Comparison of ENCODE assay signal across 8 cellular contexts in genomic region chr1:234111458-234112142, GRCh38.
DNase-seq lines count a peak whose midpoint lies in the region; ATAC-seq and TF ChIP-seq lines count a peak whose summit lies in the region.

No MANE protein-coding gene starts in this region.

- no peaks in the 10 kb centered on the region for H3K9me3 ChIP-seq in BE2C
- H3K9me3 ChIP-seq in adipocyte (ENCODE audit: control insufficient read depth, low read length), result no peaks in the 10 kb centered on the region

- no peak overlapping the region for H3K9ac ChIP-seq in adipocyte (ENCODE audit: low read length)

- no peaks in the 10 kb centered on the region for H3K36me3 ChIP-seq in BE2C
- no peaks in the 10 kb centered on the region for H3K36me3 ChIP-seq in adipocyte (ENCODE audit: control insufficient read depth, insufficient read depth, low read length, severe bottlenecking)

- H3K4me1 ChIP-seq in BE2C (no peaks in the 10 kb centered on the region), adipocyte (ENCODE audit: control insufficient read depth, insufficient read depth, low read length) (no peaks in the 10 kb centered on the region)

- TF ChIP-seq CTCF in BE2C (IDR thresholded peaks at IDR 0.05; ENCODE audit: low read depth, low read length), result peak; percentile 52

- ATAC-seq in GM21381 (IDR thresholded peaks at IDR 0.05; ENCODE audit: unreplicated experiment), result no peak

- H3K27me3 ChIP-seq in BE2C, result peaks cover 11% of the 10 kb centered on the region
- H3K27me3 ChIP-seq in adipocyte (replicated peaks; ENCODE audit: control insufficient read depth, insufficient read depth, low read length), result peaks cover 19% of the 10 kb centered on the region

- DNase-seq in BE2C, result peak; percentile 49
- peak; percentile 37 for DNase-seq in HT1080 (ENCODE audit: low read depth)
- DNase-seq in adipocyte (ENCODE audit: low read depth), result peak; percentile 5
- peak; percentile 87 for DNase-seq in left kidney (ENCODE audit: low read depth, low spot score)
- no peak for DNase-seq in activated CD4-positive, alpha-beta T cell treated with anti-CD3 and anti-CD28 coated beads for 1 hour
- no peak for DNase-seq in CD1c-positive myeloid dendritic cell (ENCODE audit: extremely low spot score)
- DNase-seq in activated CD8-positive, alpha-beta memory T cell treated with anti-CD3 and anti-CD28 coated beads for 24 hours, result no peak

- no peak overlapping the region for H3K4me3 ChIP-seq in BE2C (ENCODE audit: low read depth, low read length)
- no peak overlapping the region for H3K4me3 ChIP-seq in adipocyte (ENCODE audit: low read length)

Comparison
In these comparisons a context has a peak if more than half of its experiments do, and no peak if none do; other contexts are left out.
1. DNase-seq: peak in BE2C (single experiment), HT1080 (single experiment), adipocyte (single experiment) and left kidney (single experiment); none in activated CD4-positive, alpha-beta T cell treated with anti-CD3 and anti-CD28 coated beads for 1 hour (single experiment), CD1c-positive myeloid dendritic cell (single experiment) and activated CD8-positive, alpha-beta memory T cell treated with anti-CD3 and anti-CD28 coated beads for 24 hours (single experiment).